ENCODE assay signal across 8 cellular contexts in the genomic region with DNA sequence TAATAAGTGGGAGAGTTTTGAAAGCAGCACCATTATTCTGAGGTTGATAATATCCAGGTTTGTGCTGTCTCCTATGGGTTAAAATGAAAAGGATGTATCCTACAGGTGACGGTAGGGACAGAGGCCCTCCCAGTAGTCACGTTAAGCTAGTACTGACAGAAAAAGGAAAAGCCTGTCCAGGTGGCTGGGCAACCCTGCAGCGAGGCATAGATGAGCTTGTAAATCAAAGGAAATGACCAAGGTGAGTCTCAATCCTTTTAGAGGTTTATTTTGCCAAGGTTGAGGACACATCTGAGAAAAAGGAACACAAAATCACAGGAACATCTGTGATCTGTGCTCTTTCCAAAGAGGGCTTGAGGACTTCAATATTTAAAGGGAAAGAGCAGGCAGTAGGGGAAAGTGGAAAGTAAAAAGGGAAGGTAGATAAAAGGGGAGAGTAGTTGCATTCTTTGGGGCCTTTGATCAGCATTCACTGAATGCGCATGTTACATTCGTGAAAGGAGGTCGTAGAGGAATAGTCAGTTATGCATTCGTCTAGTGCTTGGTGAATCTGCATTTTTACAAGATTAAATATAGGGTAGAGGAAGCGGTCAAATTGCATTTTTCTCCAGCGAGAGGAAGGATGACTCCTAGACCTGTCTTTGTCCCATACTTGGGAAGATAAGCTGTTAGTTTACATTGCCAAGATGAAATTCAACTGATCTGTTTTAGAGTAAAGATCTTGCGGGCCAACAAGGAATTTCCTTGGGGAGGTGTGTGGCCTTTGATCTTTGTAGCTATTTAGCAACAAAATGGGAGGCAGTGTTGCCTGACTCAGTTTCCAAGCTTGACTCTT. TPM values are rescaled to one million over a fixed set of nuclear protein-coding genes. Genes with fewer than 3 reads are reported as not detected.
DNase-seq lines count a peak whose midpoint lies in the region; ATAC-seq and TF ChIP-seq lines count a peak whose summit lies in the region.

No MANE protein-coding gene starts in this region.

- no peak for ATAC-seq in GM19023 (IDR thresholded peaks at IDR 0.05; ENCODE audit: unreplicated experiment)

- TF ChIP-seq CTCF in AG04449 (IDR thresholded peaks at IDR 0.05; ENCODE audit: insufficient read depth, low read length, missing control alignments) (no peak), breast epithelium (IDR thresholded peaks at IDR 0.05) (no peak)

- H3K4me3 ChIP-seq in AG04449 (ENCODE audit: low read depth, low read length), result peak overlapping the region; percentile 81
- H3K4me3 ChIP-seq in HUES6 (ENCODE audit: low read depth, low read length), result peak overlapping the region; percentile 81
- H3K4me3 ChIP-seq in breast epithelium, result peak overlapping the region; percentile 69 to 95 (median 93)
- peak overlapping the region; percentile 92 for H3K4me3 ChIP-seq in mucosa of stomach (ENCODE audit: low read length)

- intact Hi-C loops in breast epithelium (cut with DNase I; ENCODE audit: low total_unique reads), result no loop called here

- peak overlapping the region; percentile 89 for H3K9ac ChIP-seq in HUES6 (ENCODE audit: low read length)
- peak overlapping the region; percentile 94 for H3K9ac ChIP-seq in mucosa of stomach (ENCODE audit: low read length)

- CTCF ChIA-PET in AG04449 (lab: Yijun Ruan, JAX), result interaction anchor here (0.8 to 5.2 kb wide), 11 partner anchors 9 to 369 kb away, joined by 3 to 29 read pairs (median 3); partner anchors contain the start of genes CFAP43 and CFAP58

- H3K4me1 ChIP-seq in HUES6 (ENCODE audit: control insufficient read depth, insufficient read depth, low read length), result peaks cover 54% of the 10 kb centered on the region
- no peaks in the 10 kb centered on the region for H3K4me1 ChIP-seq in breast epithelium
- peaks cover 25% of the 10 kb centered on the region for H3K4me1 ChIP-seq in mucosa of stomach (ENCODE audit: control insufficient read depth, insufficient read depth, low read length)

- H3K9me3 ChIP-seq in HUES6 (ENCODE audit: control insufficient read depth, insufficient read depth, low read depth, low read length), result peaks cover 3% of the 10 kb centered on the region; the same call in 1 of the 2 replicates
- no peaks in the 10 kb centered on the region for H3K9me3 ChIP-seq in breast epithelium
- no peaks in the 10 kb centered on the region for H3K9me3 ChIP-seq in mucosa of stomach (ENCODE audit: control insufficient read depth, low read length)

- H3K27me3 ChIP-seq in HUES6 (ENCODE audit: control insufficient read depth, insufficient read depth, low read length), result no peaks in the 10 kb centered on the region
- H3K27me3 ChIP-seq in breast epithelium, result no peaks in the 10 kb centered on the region
- H3K27me3 ChIP-seq in mucosa of stomach (ENCODE audit: control insufficient read depth, insufficient read depth, low read length), result no peaks in the 10 kb centered on the region

- H3K27ac ChIP-seq in HUES6 (ENCODE audit: low read depth, low read length), result peak overlapping the region; percentile 93; the same call in 1 of the 2 replicates
- H3K27ac ChIP-seq in breast epithelium, result peak overlapping the region; percentile 92 to 99

- peaks cover 20% of the 10 kb centered on the region for H3K36me3 ChIP-seq in HUES6 (ENCODE audit: control insufficient read depth, insufficient read depth, low read length)
- H3K36me3 ChIP-seq in breast epithelium, result no peaks in the 10 kb centered on the region
- H3K36me3 ChIP-seq in mucosa of stomach (ENCODE audit: control insufficient read depth, insufficient read depth, low read length), result peaks cover 5% of the 10 kb centered on the region

- DNase-seq in AG04449 (ENCODE audit: low read depth, low spot score) (no peak), breast epithelium (ENCODE audit: low spot score in 2 of 2) (no peak), cortex of kidney (lab: John Stamatoyannopoulos, UW) (no peak), KG1 (lab: John Stamatoyannopoulos, UW) (no peak)
- no peak for DNase-seq in activated CD4-positive, alpha-beta T cell treated with anti-CD3 and anti-CD28 coated beads for 4 hours

- POLR2A ChIA-PET in AG04449 (lab: Yijun Ruan, JAX), result interaction anchor here (0.9 to 2.2 kb wide), 3 partner anchors 13 to 20 kb away, joined by 3 to 14 read pairs (median 4); partner anchors contain the start of gene GSTO2

- no peak for TF ChIP-seq POLR2A in breast epithelium (IDR thresholded peaks at IDR 0.05)

RNA-seq across cellular contexts. Expression of gene GSTO1, which starts 0.9 kb away (rescaled TPM):
- total RNA-seq in breast epithelium, result 100 to 1,000 TPM in 1 of 3 donors, 10 to 100 TPM in 2; 81.6 to 123 (median 82.4) TPM

RNA-seq across cellular contexts. Expression of gene GSTO2, which starts 15.2 kb away (rescaled TPM):
- total RNA-seq in breast epithelium, result 10 to 100 TPM in 2 of 3 donors, under 1 TPM in 1; 0.48 to 22.5 (median 14.1) TPM

RNA-seq across cellular contexts. Expression of gene CFAP43, which starts 21.6 kb away (rescaled TPM):
- total RNA-seq in breast epithelium, result 1 to 10 TPM in 2 of 3 donors, under 1 TPM in 1; 0.32 to 8.5 (median 3.9) TPM
